9 cellular contexts compared by ENCODE assay signal in genomic region chr2:235551965-235552364, GRCh38. TPM values are rescaled to one million over a fixed set of nuclear protein-coding genes. Genes with fewer than 3 reads are reported as not detected.
DNase-seq lines count a peak whose midpoint lies in the region; TF ChIP-seq lines count a peak whose summit lies in the region.
"Had no signal": no experiment of that assay in that cellular context is flagged by ENCODE, and none has a peak within 500 bp of the region (broad histone marks: within the 10 kb centered on the region; RNA-seq: fewer than 3 reads in every experiment).

No MANE protein-coding gene starts in this region.

- no peaks in the 10 kb centered on the region for H3K9me3 ChIP-seq in iPS DF 6.9 (ENCODE audit: control insufficient read depth, insufficient read depth, low read length)

- H3K9me3 Mint-ChIP-seq in type B pancreatic cell: no peaks in the 10 kb centered on the region
- H3K9me3 Mint-ChIP-seq in CD14-positive monocyte: no peaks in the 10 kb centered on the region
- H3K9me3 Mint-ChIP-seq: activated B cell treated with CpG ODN at 0.5 μM for 24 hours had no signal

- no peak overlapping the region for H3K27ac ChIP-seq in iPS DF 6.9 (ENCODE audit: low read length)
- no peak overlapping the region for H3K27ac ChIP-seq in coronary artery

- intact Hi-C loops in CD14-positive monocyte (cut with micrococcal nuclease): no loop called here

- no peaks in the 10 kb centered on the region for H3K36me3 ChIP-seq in iPS DF 6.9 (ENCODE audit: control insufficient read depth, insufficient read depth, low read length)

- DNase-seq in G401 (ENCODE audit: low spot score): peak; percentile 72
- DNase-seq in NCI-H1105 (lab: John Stamatoyannopoulos, UW): peak; percentile 4
- DNase-seq in astrocyte of the cerebellum (ENCODE audit: low read depth): peak; percentile 22
- peak; percentile 39 for DNase-seq in iPS DF 6.9 (ENCODE audit: low read depth, low spot score)
- DNase-seq in type B pancreatic cell (ENCODE audit: extremely low spot score, unreplicated experiment): no peak
- no peak for DNase-seq in coronary artery (ENCODE audit: low spot score)
- DNase-seq in CD14-positive monocyte (ENCODE audit: low spot score): no peak
- DNase-seq in activated CD8-positive, alpha-beta memory T cell treated with anti-CD3 and anti-CD28 coated beads, Interleukin-2, amount 50 U/mL, for 4 hours: no peak
- DNase-seq: activated B cell treated with CpG ODN at 0.5 μM for 24 hours had no signal

- no peaks in the 10 kb centered on the region for H3K27me3 ChIP-seq in iPS DF 6.9 (ENCODE audit: control insufficient read depth, insufficient read depth, low read length)

- H3K27ac Mint-ChIP-seq in type B pancreatic cell: peak overlapping the region; percentile 17
- no peak overlapping the region for H3K27ac Mint-ChIP-seq in CD14-positive monocyte
- H3K27ac Mint-ChIP-seq: activated B cell treated with CpG ODN at 0.5 μM for 24 hours had no signal

- H3K4me1 Mint-ChIP-seq in type B pancreatic cell (ENCODE audit: unreplicated experiment) (peaks cover 32% of the 10 kb centered on the region), CD14-positive monocyte (peaks cover 11% of the 10 kb centered on the region)
- H3K4me1 Mint-ChIP-seq: activated B cell treated with CpG ODN at 0.5 μM for 24 hours had no signal

- no peaks in the 10 kb centered on the region; the same call in 1 of the 2 replicates for H3K4me1 ChIP-seq in iPS DF 6.9 (ENCODE audit: control insufficient read depth, insufficient read depth, low read length)

- H3K36me3 Mint-ChIP-seq in type B pancreatic cell (no peaks in the 10 kb centered on the region), CD14-positive monocyte (no peaks in the 10 kb centered on the region)

- WGBS in iPS DF 6.9 (ENCODE audit: insufficient coverage, insufficient read length): no CpG with 5 or more reads among the region's 8 CpGs

- no peaks in the 10 kb centered on the region for H3K27me3 Mint-ChIP-seq in type B pancreatic cell
- H3K27me3 Mint-ChIP-seq in CD14-positive monocyte (ENCODE audit: low read depth in 3 of 3): peaks cover 11 to 21% (median 16%) of the 10 kb centered on the region in 3 donors

- in situ Hi-C loops in G401 (cut with HindIII; ENCODE audit: low sequenced_read_pairs) (loop anchor here (10.0 kb wide), 1 partner anchor 73 kb away; no protein-coding TSS in a partner anchor), astrocyte of the cerebellum (cut with HindIII; ENCODE audit: low sequenced_read_pairs) (loop anchor here (5.0 to 10.0 kb wide), 3 partner anchors 95 to 407 kb away; no protein-coding TSS in a partner anchor)

- H3K4me3 Mint-ChIP-seq in type B pancreatic cell (no peak overlapping the region), CD14-positive monocyte (peak overlapping the region in 1 of 2 donors; percentile 46)
- H3K4me3 Mint-ChIP-seq: activated B cell treated with CpG ODN at 0.5 μM for 24 hours had no signal

- no peak overlapping the region for H3K4me3 ChIP-seq in astrocyte of the cerebellum (ENCODE audit: low read depth, low read length)
- no peak overlapping the region for H3K4me3 ChIP-seq in iPS DF 6.9 (ENCODE audit: low read length)
- H3K4me3 ChIP-seq in coronary artery: no peak overlapping the region

- TF ChIP-seq CTCF in astrocyte of the cerebellum (IDR thresholded peaks at IDR 0.05; ENCODE audit: low read depth, low read length, missing control alignments): peak; percentile 69
- TF ChIP-seq CTCF in type B pancreatic cell (conservative IDR thresholded peaks at IDR 0.05): peak; percentile 61
- TF ChIP-seq CTCF in coronary artery (IDR thresholded peaks at IDR 0.05): no peak
- TF ChIP-seq CTCF in CD14-positive monocyte (IDR thresholded peaks at IDR 0.05): no peak

RNA-seq across cellular contexts. Expression of gene AGAP1, which starts 58.1 kb away (rescaled TPM):
- total RNA-seq in G401 (2014; rRNA removed; shearing (Covaris generic)): 4.9 and 14.4 TPM in 2 replicates
- total RNA-seq in type B pancreatic cell (ENCODE audit: low replicate concordance): 46.3 and 52.7 TPM in 2 replicates
- not detected for polyA plus RNA-seq in CD14-positive monocyte
- total RNA-seq: activated B cell treated with CpG ODN at 0.5 μM for 24 hours had no signal

Comparison
In these comparisons a context has a peak if more than half of its experiments do, and no peak if none do; other contexts are left out.
1. DNase-seq: peak in G401 (single experiment), NCI-H1105 (single experiment), astrocyte of the cerebellum (single experiment) and iPS DF 6.9 (single experiment); none in type B pancreatic cell (single experiment), coronary artery (single experiment), CD14-positive monocyte (single experiment) and activated CD8-positive, alpha-beta memory T cell treated with anti-CD3 and anti-CD28 coated beads, Interleukin-2, amount 50 U/mL, for 4 hours (single experiment).
2. CTCF ChIP-seq: peak in astrocyte of the cerebellum (single experiment) and type B pancreatic cell (single experiment); none in coronary artery (single experiment) and CD14-positive monocyte (single experiment).